In the genomic region with DNA sequence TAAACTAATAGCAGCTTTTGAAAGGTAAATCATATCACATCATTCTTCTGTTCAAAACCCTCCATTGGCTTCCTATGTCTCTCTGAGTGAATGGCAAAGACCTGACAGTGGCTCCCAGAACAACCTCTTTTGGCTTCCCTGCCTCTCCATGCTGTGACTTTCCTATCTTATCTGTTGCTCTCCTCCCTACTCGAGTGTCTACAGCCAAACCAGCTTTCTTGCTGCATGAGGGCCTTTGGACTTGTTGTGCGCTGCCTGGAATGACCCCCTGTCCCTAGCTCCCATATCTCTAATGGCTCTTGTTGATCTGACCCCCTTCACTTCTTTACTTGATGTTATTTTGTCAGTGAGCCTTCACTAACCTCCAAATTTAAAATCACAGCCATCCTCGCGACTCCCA, we compare ENCODE assay signal across 14 cellular contexts. TPM values are rescaled to one million over a fixed set of nuclear protein-coding genes. Genes with fewer than 3 reads are reported as not detected.
DNase-seq lines count a peak whose midpoint lies in the region; ATAC-seq and TF ChIP-seq lines count a peak whose summit lies in the region.
"Had no signal": no experiment of that assay in that cellular context is flagged by ENCODE, and none has a peak within 500 bp of the region (broad histone marks: within the 10 kb centered on the region; RNA-seq: fewer than 3 reads in every experiment).

No MANE protein-coding gene starts in this region.

- peaks cover 3% of the 10 kb centered on the region for H3K36me3 Mint-ChIP-seq in activated naive CD4-positive, alpha-beta T cell treated with anti-CD3 and anti-CD28 coated beads for 36 hours (ENCODE audit: low read depth)
- peaks cover 5 to 10% of the 10 kb centered on the region in 2 donors for H3K36me3 Mint-ChIP-seq in activated naive CD4-positive, alpha-beta T cell treated with anti-CD3 and anti-CD28 coated beads, Interleukin-2, amount 50 U/mL, for 72 hours
- H3K36me3 Mint-ChIP-seq in activated CD4-positive, alpha-beta memory T cell treated with anti-CD3 and anti-CD28 coated beads, Interleukin-2, amount 10 ng/mL, durations not matched to agents 7 days and 5 days (ENCODE audit: low read depth) = peaks cover 30% of the 10 kb centered on the region
- H3K36me3 Mint-ChIP-seq in stimulated activated effector memory CD8-positive, alpha-beta T cell treated with anti-CD3 and anti-CD28 coated beads, Interleukin-12 subunit alpha, Interleukin-12 subunit beta, amount 100 ng/mL, for 72 hours = peaks cover 12% of the 10 kb centered on the region

- H3K36me3 ChIP-seq in heart left ventricle (no peaks in the 10 kb centered on the region), tibial nerve (no peaks in the 10 kb centered on the region)
- H3K36me3 ChIP-seq: BE2C, sigmoid colon had no signal

- 34 to 42% (median 40%) methylated on average over 4 of the region's 4 CpGs for WGBS in heart left ventricle, 4 donors
- WGBS in tibial nerve, 2 donors = 83 to 87% methylated on average over 4 of the region's 4 CpGs

- no peak for TF ChIP-seq EP300 in tibial nerve (IDR thresholded peaks at IDR 0.05)

- CTCF ChIA-PET in activated naive CD4-positive, alpha-beta T cell treated with anti-CD3 and anti-CD28 coated beads for 36 hours (lab: Charles Lee) = no interaction called here
- CTCF ChIA-PET in activated CD4-positive, alpha-beta memory T cell treated with anti-CD3 and anti-CD28 coated beads, Interleukin-2, amount 10 ng/mL, durations not matched to agents 7 days and 5 days (lab: Charles Lee) = interaction anchor here (0.8 to 3.9 kb wide), 4 partner anchors 9 to 439 kb away, joined by 3 to 21 read pairs (median 8); no protein-coding TSS in a partner anchor

- no peaks in the 10 kb centered on the region for H3K9me3 Mint-ChIP-seq in activated naive CD4-positive, alpha-beta T cell treated with anti-CD3 and anti-CD28 coated beads for 36 hours
- H3K9me3 Mint-ChIP-seq in activated naive CD4-positive, alpha-beta T cell treated with anti-CD3 and anti-CD28 coated beads, Interleukin-2, amount 50 U/mL, for 72 hours = no peaks in the 10 kb centered on the region
- H3K9me3 Mint-ChIP-seq in activated CD4-positive, alpha-beta memory T cell treated with anti-CD3 and anti-CD28 coated beads, Interleukin-2, amount 10 ng/mL, durations not matched to agents 7 days and 5 days = peaks cover 2% of the 10 kb centered on the region
- no peaks in the 10 kb centered on the region for H3K9me3 Mint-ChIP-seq in stimulated activated effector memory CD8-positive, alpha-beta T cell treated with anti-CD3 and anti-CD28 coated beads, Interleukin-12 subunit alpha, Interleukin-12 subunit beta, amount 100 ng/mL, for 72 hours

- H3K27me3 Mint-ChIP-seq in activated naive CD4-positive, alpha-beta T cell treated with anti-CD3 and anti-CD28 coated beads for 36 hours (ENCODE audit: low read depth) = no peaks in the 10 kb centered on the region
- H3K27me3 Mint-ChIP-seq in activated CD4-positive, alpha-beta memory T cell treated with anti-CD3 and anti-CD28 coated beads, Interleukin-2, amount 10 ng/mL, durations not matched to agents 7 days and 5 days = peaks cover 5% of the 10 kb centered on the region

- intact Hi-C loops in activated naive CD4-positive, alpha-beta T cell treated with anti-CD3 and anti-CD28 coated beads for 36 hours (cut with micrococcal nuclease) = loop anchor here (2.0 to 10.0 kb wide), 3 partner anchors 14 to 1070 kb away; partner anchors contain the start of genes HSPA2 and PPP1R36
- intact Hi-C loops in heart left ventricle (cut with DNase I) = loop anchor here in 3 of 10 donors (10.0 kb wide), 1 partner anchor 100 kb away; no protein-coding TSS in a partner anchor

- H3K4me3 Mint-ChIP-seq in activated naive CD4-positive, alpha-beta T cell treated with anti-CD3 and anti-CD28 coated beads for 36 hours = peak overlapping the region; percentile 0
- peak overlapping the region; percentile 29 for H3K4me3 Mint-ChIP-seq in activated CD4-positive, alpha-beta memory T cell treated with anti-CD3 and anti-CD28 coated beads, Interleukin-2, amount 10 ng/mL, durations not matched to agents 7 days and 5 days
- H3K4me3 Mint-ChIP-seq in stimulated activated effector memory CD8-positive, alpha-beta T cell treated with anti-CD3 and anti-CD28 coated beads, Interleukin-12 subunit alpha, Interleukin-12 subunit beta, amount 100 ng/mL, for 72 hours = peak overlapping the region; percentile 90

- peaks cover 0 to 20% (median 0%) of the 10 kb centered on the region in 9 donors for H3K27me3 ChIP-seq in heart left ventricle
- H3K27me3 ChIP-seq in tibial nerve = no peaks in the 10 kb centered on the region
- H3K27me3 ChIP-seq: BE2C, sigmoid colon had no signal

- H3K4me1 Mint-ChIP-seq in activated naive CD4-positive, alpha-beta T cell treated with anti-CD3 and anti-CD28 coated beads for 36 hours (ENCODE audit: low read depth) = peaks cover 47% of the 10 kb centered on the region
- H3K4me1 Mint-ChIP-seq in activated CD4-positive, alpha-beta memory T cell treated with anti-CD3 and anti-CD28 coated beads, Interleukin-2, amount 10 ng/mL, durations not matched to agents 7 days and 5 days = peaks cover 53% of the 10 kb centered on the region
- peaks cover 48% of the 10 kb centered on the region for H3K4me1 Mint-ChIP-seq in stimulated activated effector memory CD8-positive, alpha-beta T cell treated with anti-CD3 and anti-CD28 coated beads, Interleukin-12 subunit alpha, Interleukin-12 subunit beta, amount 100 ng/mL, for 72 hours

- TF ChIP-seq POLR2A in heart left ventricle (IDR thresholded peaks at IDR 0.05) = no peak
- no peak for TF ChIP-seq POLR2A in tibial nerve (IDR thresholded peaks at IDR 0.05)

- no peak overlapping the region for H3K27ac Mint-ChIP-seq in activated naive CD4-positive, alpha-beta T cell treated with anti-CD3 and anti-CD28 coated beads for 36 hours
- H3K27ac Mint-ChIP-seq in activated naive CD4-positive, alpha-beta T cell treated with anti-CD3 and anti-CD28 coated beads, Interleukin-2, amount 50 U/mL, for 72 hours = no peak overlapping the region
- H3K27ac Mint-ChIP-seq in activated CD4-positive, alpha-beta memory T cell treated with anti-CD3 and anti-CD28 coated beads, Interleukin-2, amount 10 ng/mL, durations not matched to agents 7 days and 5 days = no peak overlapping the region
- peak overlapping the region; percentile 27 for H3K27ac Mint-ChIP-seq in stimulated activated effector memory CD8-positive, alpha-beta T cell treated with anti-CD3 and anti-CD28 coated beads, Interleukin-12 subunit alpha, Interleukin-12 subunit beta, amount 100 ng/mL, for 72 hours

- TF ChIP-seq CTCF in heart left ventricle (IDR thresholded peaks at IDR 0.05) (no peak), tibial nerve (IDR thresholded peaks at IDR 0.05) (no peak)

- ATAC-seq in activated naive CD4-positive, alpha-beta T cell treated with anti-CD3 and anti-CD28 coated beads, Interleukin-2, amount 50 U/mL, for 72 hours = no peak
- peak; percentile 24 to 82 (median 56) for ATAC-seq in heart left ventricle
- ATAC-seq in stimulated activated effector memory CD8-positive, alpha-beta T cell treated with anti-CD3 and anti-CD28 coated beads, Interleukin-12 subunit alpha, Interleukin-12 subunit beta, amount 100 ng/mL, for 72 hours = no peak
- no peak for ATAC-seq in HG03521 (IDR thresholded peaks at IDR 0.05; ENCODE audit: unreplicated experiment)
- ATAC-seq: K562 had no signal

- H3K4me3 ChIP-seq in heart left ventricle (peak overlapping the region in 8 of 12 donors; percentile 4 to 98 (median 80)), tibial nerve (no peak overlapping the region)
- H3K4me3 ChIP-seq: K562, sigmoid colon had no signal

- POLR2A ChIA-PET in activated CD4-positive, alpha-beta memory T cell treated with anti-CD3 and anti-CD28 coated beads, Interleukin-2, amount 10 ng/mL, durations not matched to agents 7 days and 5 days (lab: Charles Lee) = interaction anchor here (1.0 to 7.4 kb wide), 3 partner anchors 11 to 85 kb away, joined by 4 to 178 read pairs (median 6); no protein-coding TSS in a partner anchor

- no peak for DNase-seq in activated naive CD4-positive, alpha-beta T cell treated with anti-CD3 and anti-CD28 coated beads for 36 hours
- DNase-seq in activated naive CD4-positive, alpha-beta T cell treated with anti-CD3 and anti-CD28 coated beads, Interleukin-2, amount 50 U/mL, for 72 hours (ENCODE audit: low spot score in 2 of 2) = no peak
- no peak for DNase-seq in activated CD4-positive, alpha-beta memory T cell treated with anti-CD3 and anti-CD28 coated beads, Interleukin-2, amount 10 ng/mL, durations not matched to agents 7 days and 5 days
- peak in 1 of 5 donors; percentile 22 for DNase-seq in heart left ventricle
- no peak for DNase-seq in stimulated activated effector memory CD8-positive, alpha-beta T cell treated with anti-CD3 and anti-CD28 coated beads, Interleukin-12 subunit alpha, Interleukin-12 subunit beta, amount 100 ng/mL, for 72 hours (ENCODE audit: low spot score in 2 of 2)
- no peak for DNase-seq in tibial nerve (ENCODE audit: low spot score in 2 of 2)
- no peak for DNase-seq in D341Med (ENCODE audit: low spot score)
- DNase-seq: activated gamma-delta T cell treated with Interleukin-2 at 50 U/mL for 16 hours, BE2C, HCEC 1CT, NCI-H1930, sigmoid colon had no signal

- H3K27ac ChIP-seq in heart left ventricle (peak overlapping the region in 11 of 12 donors; percentile 1 to 92 (median 42)), tibial nerve (peak overlapping the region in 1 of 4 donors; percentile 3)

- H3K9me3 ChIP-seq in heart left ventricle = no peaks in the 10 kb centered on the region
- H3K9me3 ChIP-seq in tibial nerve = no peaks in the 10 kb centered on the region
- H3K9me3 ChIP-seq: BE2C, sigmoid colon had no signal

- H3K4me1 ChIP-seq in heart left ventricle = peaks cover 0 to 50% (median 28%) of the 10 kb centered on the region in 12 donors
- peaks cover 0 to 25% (median 5%) of the 10 kb centered on the region in 4 donors for H3K4me1 ChIP-seq in tibial nerve
- H3K4me1 ChIP-seq: BE2C had no signal

RNA-seq across cellular contexts. Expression of gene SYNE2, which starts 2.5 kb away (rescaled TPM):
- total RNA-seq in activated naive CD4-positive, alpha-beta T cell treated with anti-CD3 and anti-CD28 coated beads for 36 hours = 10 to 100 TPM; 22.1 to 22.3 TPM
- 10 to 100 TPM; 39.4 to 41.0 TPM for total RNA-seq in activated naive CD4-positive, alpha-beta T cell treated with anti-CD3 and anti-CD28 coated beads, Interleukin-2, amount 50 U/mL, for 72 hours
- total RNA-seq in activated CD4-positive, alpha-beta memory T cell treated with anti-CD3 and anti-CD28 coated beads, Interleukin-2, amount 10 ng/mL, durations not matched to agents 7 days and 5 days = 10 to 100 TPM; 77.7 to 82.4 TPM
- total RNA-seq in heart left ventricle = 100 to 1,000 TPM in 8 of 9 donors, 10 to 100 TPM in 1; 83.2 to 255 (median 111) TPM
- polyA plus RNA-seq in heart left ventricle = 100 to 1,000 TPM in 1 of 2 donors, 10 to 100 TPM in 1; 58.2 to 148 TPM
- 100 to 1,000 TPM; 212 to 378 (median 285) TPM for total RNA-seq in tibial nerve

Comparison
In these comparisons a context has a peak if more than half of its experiments do, and no peak if none do; other contexts are left out.
1. H3K4me3 Mint-ChIP-seq: peak in every context shown above with its lines; median percentile 90 in stimulated activated effector memory CD8-positive, alpha-beta T cell treated with anti-CD3 and anti-CD28 coated beads, Interleukin-12 subunit alpha, Interleukin-12 subunit beta, amount 100 ng/mL, for 72 hours; 29 in activated CD4-positive, alpha-beta memory T cell treated with anti-CD3 and anti-CD28 coated beads, Interleukin-2, amount 10 ng/mL, durations not matched to agents 7 days and 5 days; 0 in activated naive CD4-positive, alpha-beta T cell treated with anti-CD3 and anti-CD28 coated beads for 36 hours.
2. ATAC-seq: peak in heart left ventricle (4 of 4); none in activated naive CD4-positive, alpha-beta T cell treated with anti-CD3 and anti-CD28 coated beads, Interleukin-2, amount 50 U/mL, for 72 hours (0 of 2), stimulated activated effector memory CD8-positive, alpha-beta T cell treated with anti-CD3 and anti-CD28 coated beads, Interleukin-12 subunit alpha, Interleukin-12 subunit beta, amount 100 ng/mL, for 72 hours (single experiment) and HG03521 (single experiment).
3. H3K4me3 ChIP-seq: peak in heart left ventricle (8 of 12); none in tibial nerve (0 of 4).